ENCODE assay signal across 1 cellular context in genomic region chr7:551615-551970, GRCh38. TPM values are rescaled to one million over a fixed set of nuclear protein-coding genes. Genes with fewer than 3 reads are reported as not detected.
"Had no signal": no experiment of that assay in that cellular context is flagged by ENCODE, and none has a peak within 500 bp of the region (broad histone marks: within the 10 kb centered on the region; RNA-seq: fewer than 3 reads in every experiment).

No MANE protein-coding gene starts in this region.

RNA-seq across cellular contexts. Expression of gene PDGFA, which starts 31.9 kb away (rescaled TPM):
- polyA plus RNA-seq: IgD-negative memory B cell had no signal
